Comparison of ENCODE assay signal across 23 cellular contexts in the genomic region with DNA sequence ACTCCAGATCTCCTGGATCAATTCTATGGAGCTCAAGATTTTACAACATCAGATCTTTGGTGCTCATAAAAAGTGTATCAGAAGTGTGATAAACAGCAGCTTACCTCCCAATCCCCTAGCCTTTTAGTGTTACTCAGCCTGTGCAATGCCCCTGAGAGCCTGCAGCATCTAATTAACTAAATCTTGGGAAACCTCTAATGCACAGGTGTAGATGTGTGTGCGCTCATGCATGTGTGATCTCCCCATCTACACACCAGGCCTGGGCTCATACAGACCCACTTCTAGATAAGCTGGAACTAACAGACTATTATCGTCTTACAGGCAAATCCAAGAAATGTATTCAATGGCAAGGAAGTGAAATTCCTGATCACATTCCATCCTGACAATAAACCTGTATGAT.
"Had no signal": no experiment of that assay in that cellular context is flagged by ENCODE, and none has a peak within 500 bp of the region (broad histone marks: within the 10 kb centered on the region; RNA-seq: fewer than 3 reads in every experiment).

No MANE protein-coding gene starts in this region.

- H2AFZ ChIP-seq: hepatocyte had no signal

- H3K4me3 ChIP-seq: hepatocyte, left ventricle myocardium inferior, ovary, prostate gland, spleen, thoracic aorta had no signal

- DNase-seq: activated CD4-positive, alpha-beta T cell treated with anti-CD3 and anti-CD28 coated beads for 1 hour; activated T-cell treated with anti-CD3 and anti-CD28 coated beads, Interleukin-2, amount 50 U/mL, for 1 hour; aorta; caudate nucleus; effector CD4-positive, alpha-beta T cell; foreskin keratinocyte; kidney glomerular epithelial cell; left ventricle myocardium inferior; mammary epithelial cell; natural killer cell; ovary; spleen; stimulated activated CD4-positive, alpha-beta T cell treated with anti-CD3 and anti-CD28 coated beads, Interleukin-4, amount 100 ng/mL, for 1 hour; stimulated activated naive CD4-positive, alpha-beta T cell had no signal

- H3K4me1 ChIP-seq: foreskin keratinocyte, prostate gland had no signal

- H3K9me3 ChIP-seq: left ventricle myocardium inferior, ovary, prostate gland, spleen, thoracic aorta had no signal

- H3K4me3 Mint-ChIP-seq: brain; dendritic cell treated with granulocyte-macrophage colony-stimulating factor and Interleukin-4, amounts not matched to agents 40 ng/mL and 50 ng/mL, for 4 days; mesothelial cell of epicardium; natural killer cell; type B pancreatic cell had no signal

- H3K27me3 Mint-ChIP-seq: brain; dendritic cell treated with granulocyte-macrophage colony-stimulating factor and Interleukin-4, amounts not matched to agents 40 ng/mL and 50 ng/mL, for 4 days; type B pancreatic cell had no signal

- ATAC-seq: activated naive CD4-positive, alpha-beta T cell treated with anti-CD3 and anti-CD28 coated beads, Interleukin-2, amount 50 U/mL, for 72 hours; foreskin keratinocyte; natural killer cell had no signal

- H3K27me3 ChIP-seq: foreskin keratinocyte, hepatocyte, ovary, spleen had no signal

- H3K36me3 Mint-ChIP-seq: natural killer cell had no signal

- H3K27ac Mint-ChIP-seq: activated naive CD4-positive, alpha-beta T cell treated with anti-CD3 and anti-CD28 coated beads, Interleukin-2, amount 50 U/mL, for 72 hours; brain; dendritic cell treated with granulocyte-macrophage colony-stimulating factor and Interleukin-4, amounts not matched to agents 40 ng/mL and 50 ng/mL, for 4 days; mesothelial cell of epicardium had no signal

- H3K36me3 ChIP-seq: ovary, prostate gland, thoracic aorta had no signal

- H3K27ac ChIP-seq: foreskin keratinocyte, hepatocyte, left ventricle myocardium inferior, ovary, prostate gland, thoracic aorta had no signal

- FAIRE-seq: TTC549 had no signal
